In genomic region chr22:27226666-27227065, GRCh38 we compare ENCODE assay signal across 10 cellular contexts.
"Had no signal": no experiment of that assay in that cellular context is flagged by ENCODE, and none has a peak within 500 bp of the region (broad histone marks: within the 10 kb centered on the region; RNA-seq: fewer than 3 reads in every experiment).

No MANE protein-coding gene starts in this region.

- DNase-seq: activated CD4-positive, alpha-beta T cell treated with anti-CD3 and anti-CD28 coated beads for 48 hours; activated naive CD4-positive, alpha-beta T cell treated with anti-CD3 and anti-CD28 coated beads, Interleukin-2, amount 10 ng/mL, durations not matched to agents 7 days and 5 days; body of pancreas; cerebellar nuclear complex; gastrocnemius medialis; kidney; SW 1271 had no signal

- H3K4me3 ChIP-seq: body of pancreas, gastrocnemius medialis, right atrium auricular region, skin epidermis had no signal

- H3K27me3 ChIP-seq: body of pancreas, right atrium auricular region had no signal

- H3K36me3 ChIP-seq: gastrocnemius medialis, right atrium auricular region had no signal

- FAIRE-seq: endothelial cell of umbilical vein, kidney had no signal

- H3K27ac ChIP-seq: body of pancreas, gastrocnemius medialis, right atrium auricular region, skin epidermis had no signal
